In the genomic region with DNA sequence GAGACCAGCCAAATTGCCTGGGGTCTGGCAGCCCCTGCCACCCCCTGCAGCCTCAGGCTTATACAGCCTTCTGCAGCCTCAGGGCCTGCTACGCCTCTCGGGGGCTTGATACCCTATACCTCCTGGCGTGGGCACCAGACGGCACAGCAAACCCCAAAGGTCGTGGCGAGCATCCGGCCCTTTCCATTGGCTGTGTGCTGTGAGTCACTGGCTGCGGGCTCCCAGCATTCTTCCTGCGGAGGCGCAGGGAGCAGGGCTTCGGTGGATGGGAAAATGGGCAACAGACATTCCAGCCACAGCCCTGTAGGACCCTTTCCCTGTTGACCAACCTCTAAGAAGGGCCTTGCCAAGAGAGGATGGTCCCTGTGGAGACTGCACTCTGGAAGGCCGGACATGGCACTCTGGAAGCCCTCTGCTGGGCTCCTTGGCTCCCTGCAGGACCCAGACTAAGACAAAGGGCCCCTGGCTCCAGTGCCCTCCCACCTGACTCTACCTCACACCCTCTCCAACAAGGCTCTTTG, we compare ENCODE assay signal across 8 cellular contexts. TPM values are rescaled to one million over a fixed set of nuclear protein-coding genes. Genes with fewer than 3 reads are reported as not detected.
DNase-seq lines count a peak whose midpoint lies in the region; ATAC-seq and TF ChIP-seq lines count a peak whose summit lies in the region.

No MANE protein-coding gene starts in this region.

- no peak overlapping the region for H2AFZ ChIP-seq in GM23248

- no peak overlapping the region for H3K4me2 ChIP-seq in GM23248 (ENCODE audit: unreplicated experiment)

- peaks cover 20% of the 10 kb centered on the region for H3K36me3 ChIP-seq in GM23248 (ENCODE audit: low read depth)

- intact Hi-C loops in sciatic nerve (cut with DNase I): no loop called here

- H3K27me3 Mint-ChIP-seq in T-helper 17 cell: peaks cover 17% of the 10 kb centered on the region

- H3K9me2 ChIP-seq in GM23248 (ENCODE audit: insufficient read depth): no peaks in the 10 kb centered on the region

- H3K36me3 Mint-ChIP-seq in T-helper 17 cell (ENCODE audit: low read depth): no peaks in the 10 kb centered on the region

- in situ Hi-C loops in GM23248 (cut with MboI): no loop called here

- WGBS in GM23248 (ENCODE audit: low coverage in 1 of 2, low lambda C conversion rate in 2 of 2, missing lambda C conversion rate in 2 of 2), 2 experiments: 85 to 89% methylated on average over 12 of the region's 12 CpGs

- no peak overlapping the region for H3K4me3 Mint-ChIP-seq in T-helper 17 cell

- peak; percentile 44 for DNase-seq in GM23248
- DNase-seq in RPMI7951 (ENCODE audit: low read depth): peak; percentile 91
- no peak for DNase-seq in foreskin keratinocyte
- peak; percentile 39 for DNase-seq in sciatic nerve (ENCODE audit: low spot score)
- DNase-seq in LoVo (ENCODE audit: low spot score): no peak
- no peak for DNase-seq in SKM-1 (lab: John Stamatoyannopoulos, UW; ENCODE audit: unreplicated experiment)
- DNase-seq in occipital lobe (lab: John Stamatoyannopoulos, UW): no peak
- no peak for DNase-seq in T-helper 17 cell

- ATAC-seq in foreskin keratinocyte (peak; percentile 48), sciatic nerve (peak; percentile 43), T-helper 17 cell (no peak)

- H3K27ac ChIP-seq in GM23248 (no peak overlapping the region), foreskin keratinocyte (no peak overlapping the region)

- H4K20me1 ChIP-seq in GM23248 (ENCODE audit: insufficient read depth): peaks cover 3% of the 10 kb centered on the region; the same call in 1 of the 2 replicates

- peak; percentile 48 for TF ChIP-seq CTCF in foreskin keratinocyte (conservative IDR thresholded peaks at IDR 0.05)

- peaks cover 58% of the 10 kb centered on the region for H3K79me2 ChIP-seq in GM23248 (ENCODE audit: insufficient read depth)

- H3F3A ChIP-seq in GM23248 (ENCODE audit: insufficient read depth): peaks cover 4% of the 10 kb centered on the region; the same call in 1 of the 2 replicates

- H3K9me3 ChIP-seq in GM23248 (ENCODE audit: low read depth) (no peaks in the 10 kb centered on the region), T-helper 17 cell (ENCODE audit: control insufficient read depth, low read length, poor library complexity, severe bottlenecking) (no peaks in the 10 kb centered on the region)

- H3K4me1 ChIP-seq in GM23248 (ENCODE audit: insufficient read depth): peaks cover 7% of the 10 kb centered on the region
- H3K4me1 ChIP-seq in foreskin keratinocyte: no peaks in the 10 kb centered on the region

- H3K27me3 ChIP-seq in GM23248 (replicated peaks; ENCODE audit: insufficient read depth) (no peaks in the 10 kb centered on the region), foreskin keratinocyte (no peaks in the 10 kb centered on the region)

- no peaks in the 10 kb centered on the region for H3K4me1 Mint-ChIP-seq in T-helper 17 cell

- no peak overlapping the region for H3K9ac ChIP-seq in GM23248

- H3K27ac Mint-ChIP-seq in T-helper 17 cell: no peak overlapping the region

- no peak overlapping the region for H3K4me3 ChIP-seq in GM23248

RNA-seq across cellular contexts. Expression of a gene that starts 59.6 kb away (rescaled TPM):
- total RNA-seq in GM23248 (2014; rRNA removed; shearing (Covaris generic)): 352 and 408 TPM in 2 replicates
- polyA plus RNA-seq in GM23248 (2016; fragmentation: Nextera tagmentation; extraction: Ambion mirVana) (312 TPM in 2 replicates), foreskin keratinocyte (not detected in 2 replicates)
- 90.7 and 102 TPM in 2 replicates for total RNA-seq in RPMI7951 (2014; rRNA removed; shearing (Covaris generic))
- total RNA-seq in foreskin keratinocyte (not detected in 2 replicates), sciatic nerve (10.3 TPM), occipital lobe (0.62 TPM), T-helper 17 cell (under 1 TPM in 1 of 2 donors, not detected in 1; 0.17 TPM)

Comparison
In these comparisons a context has a peak if more than half of its experiments do, and no peak if none do; other contexts are left out.
1. DNase-seq: peak in GM23248 (single experiment), RPMI7951 (single experiment) and sciatic nerve (single experiment); none in foreskin keratinocyte (0 of 2), LoVo (single experiment), SKM-1 (single experiment), occipital lobe (single experiment) and T-helper 17 cell (0 of 3).